Comparison of ENCODE assay signal across 8 cellular contexts in genomic region chr16:57300387-57301125, GRCh38. TPM values are rescaled to one million over a fixed set of nuclear protein-coding genes. Genes with fewer than 3 reads are reported as not detected.
DNase-seq lines count a peak whose midpoint lies in the region; ATAC-seq, FAIRE-seq and TF ChIP-seq lines count a peak whose summit lies in the region.

No MANE protein-coding gene starts in this region.

- peak overlapping the region; percentile 89 to 95 (median 90) for H3K27ac ChIP-seq in spleen

- TF ChIP-seq CTCF in spleen (IDR thresholded peaks at IDR 0.05 in 8 of 11, conservative IDR thresholded peaks at IDR 0.05 in 3 of 11), result peak; percentile 94 to 100 (median 99)

- no peaks in the 10 kb centered on the region for H3K9me3 ChIP-seq in spleen

- FAIRE-seq in islet of Langerhans (lab: Jason Lieb, UNC), result peak; percentile 75

- peaks cover 0 to 6% (median 0%) of the 10 kb centered on the region in 7 donors for H3K27me3 ChIP-seq in spleen (replicated peaks in 1 of 7)

- H3K36me3 ChIP-seq in spleen, result no peaks in the 10 kb centered on the region

- 4 to 9% (median 5%) methylated on average over 31 to 36 of the region's 36 CpGs for WGBS in spleen, 5 donors

- peaks cover 13 to 50% (median 35%) of the 10 kb centered on the region in 6 donors for H3K4me1 ChIP-seq in spleen

- peak; percentile 98 for DNase-seq in AG20443 (ENCODE audit: low spot score)
- DNase-seq in NCI-H345 treated with DMSO at 0.1 percent for 48 hours (lab: John Stamatoyannopoulos, UW; ENCODE audit: unreplicated experiment), result peak; percentile 88
- DNase-seq in activated CD4-positive, CD25-positive, alpha-beta regulatory T cell treated with anti-CD3 and anti-CD28 coated beads, Interleukin-2, amount 50 U/mL, for 16 hours (ENCODE audit: low read depth, low spot score), result peak; percentile 99
- DNase-seq in cerebellar nuclear complex (lab: John Stamatoyannopoulos, UW), result peak; percentile 89 to 97
- peak; percentile 99 for DNase-seq in spleen

- ATAC-seq in GM19035 (IDR thresholded peaks at IDR 0.05; ENCODE audit: unreplicated experiment) (peak; percentile 81), HG03354 (IDR thresholded peaks at IDR 0.05; ENCODE audit: poor library complexity, severe bottlenecking, unreplicated experiment) (peak; percentile 87)

- TF ChIP-seq POLR2A in spleen (IDR thresholded peaks at IDR 0.05), result peak in 2 of 3 donors; percentile 40 to 67

- intact Hi-C loops in spleen (cut with DNase I; ENCODE audit: low total_unique reads), result loop anchor here (2.0 to 5.0 kb wide), 2 partner anchors 116 to 217 kb away; no protein-coding TSS in a partner anchor

- H3K4me3 ChIP-seq in spleen, result peak overlapping the region; percentile 25 to 66 (median 46)

RNA-seq across cellular contexts. Expression of gene PLLP, which starts 16.1 kb away (rescaled TPM):
- total RNA-seq in spleen, result 10 to 100 TPM in 6 of 7 donors, 1 to 10 TPM in 1; 9.6 to 53.1 (median 29.1) TPM
- polyA plus RNA-seq in spleen, result 10 to 100 TPM in 1 of 3 donors, 1 to 10 TPM in 2; 4.7 to 19.1 (median 7.0) TPM

RNA-seq across cellular contexts. Expression of gene ARL2BP, which starts 55.5 kb away (rescaled TPM):
- 10 to 100 TPM; 38.0 to 84.6 (median 62.4) TPM for total RNA-seq in spleen
- 10 to 100 TPM; 30.1 to 65.1 (median 35.7) TPM for polyA plus RNA-seq in spleen

RNA-seq across cellular contexts. Expression of gene CCL22, which starts 58.0 kb away (rescaled TPM):
- total RNA-seq in spleen, result 1 to 10 TPM in 5 of 7 donors, under 1 TPM in 2; 0.51 to 6.9 (median 1.9) TPM
- 1 to 10 TPM; 1.0 to 1.9 (median 1.6) TPM for polyA plus RNA-seq in spleen

Comparison
In these comparisons a context has a peak if more than half of its experiments do, and no peak if none do; other contexts are left out.
1. Peak in every context shown above with its lines: DNase-seq, ATAC-seq, H3K4me3 ChIP-seq and H3K27ac ChIP-seq.